Comparison of ENCODE assay signal across 13 cellular contexts in the genomic region with DNA sequence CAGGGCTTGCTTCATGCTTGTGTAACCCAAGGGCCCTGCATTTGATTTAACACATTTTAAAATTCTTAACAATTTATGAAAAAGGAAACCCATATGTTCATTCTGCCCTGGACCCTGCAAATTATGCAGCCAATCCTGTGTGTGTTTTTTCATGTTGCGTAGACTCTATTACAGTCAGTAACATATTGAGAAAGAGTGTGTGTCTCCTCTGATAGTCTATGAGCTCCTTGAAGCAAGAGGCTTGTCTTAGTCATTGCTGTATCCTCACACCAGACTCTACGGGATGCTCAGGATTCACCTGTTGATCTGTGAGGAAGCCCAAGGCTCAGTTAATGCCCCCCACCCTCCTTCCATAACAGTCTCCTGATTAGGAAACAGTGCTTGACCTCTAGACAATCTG.
DNase-seq lines count a peak whose midpoint lies in the region; ATAC-seq lines count a peak whose summit lies in the region.
"Had no signal": no experiment of that assay in that cellular context is flagged by ENCODE, and none has a peak within 500 bp of the region (broad histone marks: within the 10 kb centered on the region; RNA-seq: fewer than 3 reads in every experiment).

No MANE protein-coding gene starts in this region.

- no peak for DNase-seq in activated naive CD4-positive, alpha-beta T cell treated with anti-CD3 and anti-CD28 coated beads, Interleukin-2, amount 50 U/mL, for 16 hours
- no peak for DNase-seq in Karpas-422
- no peak for DNase-seq in activated CD8-positive, alpha-beta T cell treated with anti-CD3 and anti-CD28 coated beads, Interleukin-2, amount 10 ng/mL, durations not matched to agents 7 days and 5 days
- no peak for DNase-seq in stimulated activated naive CD8-positive, alpha-beta T cell treated with anti-CD3 and anti-CD28 coated beads, Interleukin-15, amount 100 ng/mL, for 72 hours
- DNase-seq in NCI-H2107 (lab: John Stamatoyannopoulos, UW) = no peak
- no peak for DNase-seq in DMS114 treated with DMSO at 0.1 percent for 48 hours (lab: John Stamatoyannopoulos, UW; ENCODE audit: unreplicated experiment)
- DNase-seq: MG63, NCI-H524, nucleus accumbens, SK-N-SH had no signal

- H3K27me3 ChIP-seq in Karpas-422 (ENCODE audit: low read length) = no peaks in the 10 kb centered on the region
- H3K27me3 ChIP-seq: MG63, vagina had no signal

- H3K36me3 ChIP-seq in Karpas-422 (ENCODE audit: insufficient read depth, low read length) = no peaks in the 10 kb centered on the region
- H3K36me3 ChIP-seq: MG63, vagina had no signal

- peak overlapping the region; percentile 77 for H3K27ac Mint-ChIP-seq in activated naive CD4-positive, alpha-beta T cell treated with anti-CD3 and anti-CD28 coated beads, Interleukin-2, amount 50 U/mL, for 24 hours
- H3K27ac Mint-ChIP-seq in activated CD8-positive, alpha-beta T cell treated with anti-CD3 and anti-CD28 coated beads, Interleukin-2, amount 10 ng/mL, durations not matched to agents 7 days and 5 days = peak overlapping the region; percentile 99
- H3K27ac Mint-ChIP-seq in stimulated activated naive CD8-positive, alpha-beta T cell treated with anti-CD3 and anti-CD28 coated beads, Interleukin-15, amount 100 ng/mL, for 72 hours = peak overlapping the region; percentile 59 to 91

- POLR2A ChIA-PET in activated CD8-positive, alpha-beta T cell treated with anti-CD3 and anti-CD28 coated beads, Interleukin-2, amount 10 ng/mL, durations not matched to agents 7 days and 5 days (lab: Charles Lee) = interaction anchor here (1.0 kb wide), 1 partner anchor 97 kb away, joined by 5 read pairs; no protein-coding TSS in a partner anchor

- CTCF ChIA-PET in activated CD8-positive, alpha-beta T cell treated with anti-CD3 and anti-CD28 coated beads, Interleukin-2, amount 10 ng/mL, durations not matched to agents 7 days and 5 days (lab: Charles Lee) = interaction anchor here (1.7 kb wide), 1 partner anchor 10 kb away, joined by 6 read pairs; no protein-coding TSS in a partner anchor

- no peak overlapping the region for H3K4me3 ChIP-seq in Karpas-422 (ENCODE audit: low read length)
- H3K4me3 ChIP-seq: MG63, vagina had no signal

- no peaks in the 10 kb centered on the region for H3K9me3 Mint-ChIP-seq in activated naive CD4-positive, alpha-beta T cell treated with anti-CD3 and anti-CD28 coated beads, Interleukin-2, amount 50 U/mL, for 24 hours
- H3K9me3 Mint-ChIP-seq in activated CD8-positive, alpha-beta T cell treated with anti-CD3 and anti-CD28 coated beads, Interleukin-2, amount 10 ng/mL, durations not matched to agents 7 days and 5 days (ENCODE audit: insufficient read depth) = no peaks in the 10 kb centered on the region
- H3K9me3 Mint-ChIP-seq in stimulated activated naive CD8-positive, alpha-beta T cell treated with anti-CD3 and anti-CD28 coated beads, Interleukin-15, amount 100 ng/mL, for 72 hours = no peaks in the 10 kb centered on the region

- no peak overlapping the region for H3K9ac ChIP-seq in Karpas-422 (ENCODE audit: low read length)
- H3K9ac ChIP-seq: SK-N-SH had no signal

- no peaks in the 10 kb centered on the region for H4K20me1 ChIP-seq in Karpas-422 (ENCODE audit: insufficient read depth, low read depth, low read length)

- H2AFZ ChIP-seq in Karpas-422 (ENCODE audit: low read length) = no peak overlapping the region

- H3K79me2 ChIP-seq in Karpas-422 (ENCODE audit: low read length) = no peaks in the 10 kb centered on the region

- peak overlapping the region; percentile 83 for H3K27ac ChIP-seq in Karpas-422 (ENCODE audit: low read length)
- H3K27ac ChIP-seq: vagina had no signal

- no peak overlapping the region for H3K4me2 ChIP-seq in Karpas-422 (ENCODE audit: low read depth, low read length, poor library complexity, severe bottlenecking)
- H3K4me2 ChIP-seq: SK-N-SH had no signal

- H3K4me1 Mint-ChIP-seq in activated naive CD4-positive, alpha-beta T cell treated with anti-CD3 and anti-CD28 coated beads, Interleukin-2, amount 50 U/mL, for 24 hours = peaks cover 70% of the 10 kb centered on the region
- H3K4me1 Mint-ChIP-seq in activated CD8-positive, alpha-beta T cell treated with anti-CD3 and anti-CD28 coated beads, Interleukin-2, amount 10 ng/mL, durations not matched to agents 7 days and 5 days (ENCODE audit: low read depth) = peaks cover 74% of the 10 kb centered on the region
- H3K4me1 Mint-ChIP-seq in stimulated activated naive CD8-positive, alpha-beta T cell treated with anti-CD3 and anti-CD28 coated beads, Interleukin-15, amount 100 ng/mL, for 72 hours = peaks cover 81% of the 10 kb centered on the region

- H3K9me2 ChIP-seq in Karpas-422 (replicated peaks; ENCODE audit: insufficient read depth, low read length) = no peaks in the 10 kb centered on the region
- H3K9me2 ChIP-seq: SK-N-SH had no signal

- H3K27me3 Mint-ChIP-seq in activated naive CD4-positive, alpha-beta T cell treated with anti-CD3 and anti-CD28 coated beads, Interleukin-2, amount 50 U/mL, for 24 hours = no peaks in the 10 kb centered on the region
- H3K27me3 Mint-ChIP-seq in activated CD8-positive, alpha-beta T cell treated with anti-CD3 and anti-CD28 coated beads, Interleukin-2, amount 10 ng/mL, durations not matched to agents 7 days and 5 days (ENCODE audit: low read depth) = no peaks in the 10 kb centered on the region
- no peaks in the 10 kb centered on the region for H3K27me3 Mint-ChIP-seq in stimulated activated naive CD8-positive, alpha-beta T cell treated with anti-CD3 and anti-CD28 coated beads, Interleukin-15, amount 100 ng/mL, for 72 hours

- no peaks in the 10 kb centered on the region for H3K36me3 Mint-ChIP-seq in activated naive CD4-positive, alpha-beta T cell treated with anti-CD3 and anti-CD28 coated beads, Interleukin-2, amount 50 U/mL, for 24 hours
- peaks cover 27% of the 10 kb centered on the region for H3K36me3 Mint-ChIP-seq in activated CD8-positive, alpha-beta T cell treated with anti-CD3 and anti-CD28 coated beads, Interleukin-2, amount 10 ng/mL, durations not matched to agents 7 days and 5 days (ENCODE audit: low read depth)

- peaks cover 4% of the 10 kb centered on the region; the same call in 1 of the 2 replicates for H3K9me3 ChIP-seq in Karpas-422 (ENCODE audit: low read length)
- H3K9me3 ChIP-seq: MG63, SK-N-SH, vagina had no signal

- peaks cover 40% of the 10 kb centered on the region for H3K4me1 ChIP-seq in Karpas-422 (ENCODE audit: low read length)
- H3K4me1 ChIP-seq: vagina had no signal

- peak; percentile 32 for ATAC-seq in activated CD8-positive, alpha-beta T cell treated with anti-CD3 and anti-CD28 coated beads, Interleukin-2, amount 10 ng/mL, durations not matched to agents 7 days and 5 days
- ATAC-seq in stimulated activated naive CD8-positive, alpha-beta T cell treated with anti-CD3 and anti-CD28 coated beads, Interleukin-15, amount 100 ng/mL, for 72 hours = peak; percentile 15
- no peak for ATAC-seq in GM19328 (IDR thresholded peaks at IDR 0.05; ENCODE audit: unreplicated experiment)

- peak overlapping the region; percentile 31 for H3K4me3 Mint-ChIP-seq in activated naive CD4-positive, alpha-beta T cell treated with anti-CD3 and anti-CD28 coated beads, Interleukin-2, amount 50 U/mL, for 24 hours
- H3K4me3 Mint-ChIP-seq in activated CD8-positive, alpha-beta T cell treated with anti-CD3 and anti-CD28 coated beads, Interleukin-2, amount 10 ng/mL, durations not matched to agents 7 days and 5 days = peak overlapping the region; percentile 20
- peak overlapping the region; percentile 7 to 27 for H3K4me3 Mint-ChIP-seq in stimulated activated naive CD8-positive, alpha-beta T cell treated with anti-CD3 and anti-CD28 coated beads, Interleukin-15, amount 100 ng/mL, for 72 hours
